ENCODE assay signal across 9 cellular contexts in genomic region chr20:45294003-45294368, GRCh38. TPM values are rescaled to one million over a fixed set of nuclear protein-coding genes. Genes with fewer than 3 reads are reported as not detected.
DNase-seq lines count a peak whose midpoint lies in the region; ATAC-seq, FAIRE-seq and TF ChIP-seq lines count a peak whose summit lies in the region.
"Had no signal": no experiment of that assay in that cellular context is flagged by ENCODE, and none has a peak within 500 bp of the region (broad histone marks: within the 10 kb centered on the region; RNA-seq: fewer than 3 reads in every experiment).

No MANE protein-coding gene starts in this region.

- H3K27ac Mint-ChIP-seq in stimulated activated naive CD8-positive, alpha-beta T cell treated with anti-CD3 and anti-CD28 coated beads, Interleukin-15, Interleukin-2, amounts not matched to agents 100 ng/mL and 50 ng/mL, for 24 hours, result no peak overlapping the region
- H3K27ac Mint-ChIP-seq in astrocyte (ENCODE audit: unreplicated experiment), result no peak overlapping the region
- H3K27ac Mint-ChIP-seq in naive thymus-derived CD8-positive, alpha-beta T cell, result peak overlapping the region in 1 of 10 donors; percentile 21

- H3K27me3 Mint-ChIP-seq in stimulated activated naive CD8-positive, alpha-beta T cell treated with anti-CD3 and anti-CD28 coated beads, Interleukin-15, Interleukin-2, amounts not matched to agents 100 ng/mL and 50 ng/mL, for 24 hours, result peaks cover 48% of the 10 kb centered on the region
- peaks cover 9% of the 10 kb centered on the region for H3K27me3 Mint-ChIP-seq in astrocyte (ENCODE audit: low read depth, unreplicated experiment)
- peaks cover 10 to 67% (median 35%) of the 10 kb centered on the region in 5 donors for H3K27me3 Mint-ChIP-seq in naive thymus-derived CD8-positive, alpha-beta T cell

- peaks cover 6% of the 10 kb centered on the region for H3K4me1 ChIP-seq in astrocyte (ENCODE audit: insufficient read depth, low read length)

- H3K27ac ChIP-seq in astrocyte (ENCODE audit: low read depth, low read length), result no peak overlapping the region

- H3K9ac ChIP-seq in astrocyte (ENCODE audit: low read length), result no peak overlapping the region

- H3K4me3 Mint-ChIP-seq in stimulated activated naive CD8-positive, alpha-beta T cell treated with anti-CD3 and anti-CD28 coated beads, Interleukin-15, Interleukin-2, amounts not matched to agents 100 ng/mL and 50 ng/mL, for 24 hours, result peak overlapping the region; percentile 73
- H3K4me3 Mint-ChIP-seq in astrocyte (ENCODE audit: unreplicated experiment), result no peak overlapping the region
- peak overlapping the region; percentile 69 to 84 (median 76) for H3K4me3 Mint-ChIP-seq in naive thymus-derived CD8-positive, alpha-beta T cell

- no peak for TF ChIP-seq CTCF in astrocyte (IDR thresholded peaks at IDR 0.05; ENCODE audit: insufficient read depth, low read depth, low read length)

- H3K4me1 Mint-ChIP-seq in stimulated activated naive CD8-positive, alpha-beta T cell treated with anti-CD3 and anti-CD28 coated beads, Interleukin-15, Interleukin-2, amounts not matched to agents 100 ng/mL and 50 ng/mL, for 24 hours (ENCODE audit: low read depth), result peaks cover 9% of the 10 kb centered on the region
- peaks cover 3% of the 10 kb centered on the region for H3K4me1 Mint-ChIP-seq in astrocyte (ENCODE audit: low read depth, unreplicated experiment)
- peaks cover 0 to 19% (median 13%) of the 10 kb centered on the region in 4 donors for H3K4me1 Mint-ChIP-seq in naive thymus-derived CD8-positive, alpha-beta T cell

- no peaks in the 10 kb centered on the region for H3K36me3 Mint-ChIP-seq in stimulated activated naive CD8-positive, alpha-beta T cell treated with anti-CD3 and anti-CD28 coated beads, Interleukin-15, Interleukin-2, amounts not matched to agents 100 ng/mL and 50 ng/mL, for 24 hours (ENCODE audit: low read depth)
- no peaks in the 10 kb centered on the region for H3K36me3 Mint-ChIP-seq in astrocyte (ENCODE audit: low read depth, unreplicated experiment)
- no peaks in the 10 kb centered on the region for H3K36me3 Mint-ChIP-seq in naive thymus-derived CD8-positive, alpha-beta T cell

- H2AFZ ChIP-seq in astrocyte (ENCODE audit: low read depth, low read length), result no peak overlapping the region

- H3K9me3 ChIP-seq in astrocyte (ENCODE audit: insufficient read depth, low read depth, low read length), result peaks cover 4% of the 10 kb centered on the region

- H3K27me3 ChIP-seq in astrocyte (ENCODE audit: insufficient read depth, low read length), result peaks cover 15% of the 10 kb centered on the region

- DNase-seq in stimulated activated naive CD8-positive, alpha-beta T cell treated with anti-CD3 and anti-CD28 coated beads, Interleukin-15, Interleukin-2, amounts not matched to agents 100 U/mL and 50 U/mL, for 24 hours, result no peak
- no peak for DNase-seq in astrocyte (ENCODE audit: low read depth)
- no peak for DNase-seq in naive thymus-derived CD8-positive, alpha-beta T cell
- DNase-seq in AG20443 (ENCODE audit: low spot score), result no peak

- H3K9me3 Mint-ChIP-seq in stimulated activated naive CD8-positive, alpha-beta T cell treated with anti-CD3 and anti-CD28 coated beads, Interleukin-15, Interleukin-2, amounts not matched to agents 100 ng/mL and 50 ng/mL, for 24 hours, result no peaks in the 10 kb centered on the region
- H3K9me3 Mint-ChIP-seq in astrocyte (ENCODE audit: unreplicated experiment), result peaks cover 6% of the 10 kb centered on the region
- H3K9me3 Mint-ChIP-seq in naive thymus-derived CD8-positive, alpha-beta T cell, result no peaks in the 10 kb centered on the region

- no peak overlapping the region for H3K4me3 ChIP-seq in astrocyte (ENCODE audit: insufficient read depth, low read depth, low read length)

- H3K79me2 ChIP-seq in astrocyte (ENCODE audit: insufficient read depth, low read length), result no peaks in the 10 kb centered on the region

- no peak for FAIRE-seq in astrocyte (lab: Jason Lieb, UNC)

- no peaks in the 10 kb centered on the region for H4K20me1 ChIP-seq in astrocyte (ENCODE audit: insufficient read depth, low read length)

- no peak for ATAC-seq in stimulated activated naive CD8-positive, alpha-beta T cell treated with anti-CD3 and anti-CD28 coated beads, Interleukin-15, Interleukin-2, amounts not matched to agents 100 U/mL and 50 U/mL, for 24 hours
- ATAC-seq in naive thymus-derived CD8-positive, alpha-beta T cell, result no peak
- ATAC-seq in GM21576 (IDR thresholded peaks at IDR 0.05; ENCODE audit: unreplicated experiment) (no peak), HG03045 (IDR thresholded peaks at IDR 0.05; ENCODE audit: unreplicated experiment) (no peak), GM18909 (IDR thresholded peaks at IDR 0.05; ENCODE audit: poor library complexity, unreplicated experiment) (no peak)

- POLR2A ChIA-PET in naive thymus-derived CD8-positive, alpha-beta T cell (lab: Charles Lee), result no interaction called here

- H3K36me3 ChIP-seq in astrocyte (ENCODE audit: insufficient read depth, low read length), result no peaks in the 10 kb centered on the region

- H3K4me2 ChIP-seq in astrocyte (ENCODE audit: low read length), result peak overlapping the region; percentile 90

RNA-seq across cellular contexts. Expression of gene RBPJL, which starts 12.7 kb away (rescaled TPM):
- not detected in 2 replicates for total RNA-seq in astrocyte
- total RNA-seq in naive thymus-derived CD8-positive, alpha-beta T cell, result not detected
- polyA plus RNA-seq in naive thymus-derived CD8-positive, alpha-beta T cell, result not detected
- total RNA-seq: RPMI7951 had no signal

RNA-seq across cellular contexts. Expression of gene MATN4, which starts 14.1 kb away (rescaled TPM):
- total RNA-seq in astrocyte, result 0.19 and 0.20 TPM in 2 replicates
- total RNA-seq in naive thymus-derived CD8-positive, alpha-beta T cell, result not detected
- not detected for polyA plus RNA-seq in naive thymus-derived CD8-positive, alpha-beta T cell
- total RNA-seq: RPMI7951 had no signal

RNA-seq across cellular contexts. Expression of gene SLPI, which starts 39.6 kb away (rescaled TPM):
- 0.41 TPM in 1 of 2 replicates, not detected in the other for total RNA-seq in astrocyte
- not detected for total RNA-seq in naive thymus-derived CD8-positive, alpha-beta T cell
- polyA plus RNA-seq in naive thymus-derived CD8-positive, alpha-beta T cell, result not detected
- total RNA-seq: RPMI7951 had no signal

RNA-seq across cellular contexts. Expression of gene SDC4, which starts 54.2 kb away (rescaled TPM):
- total RNA-seq in astrocyte, result 125 and 135 TPM in 2 replicates
- under 1 TPM; 0.25 to 0.31 TPM for total RNA-seq in naive thymus-derived CD8-positive, alpha-beta T cell
- polyA plus RNA-seq in naive thymus-derived CD8-positive, alpha-beta T cell, result under 1 TPM in 2 of 3 donors, not detected in 1; 0.09 to 0.24 TPM
